In genomic region chr1:65265296-65266271, GRCh38 we compare ENCODE assay signal across 1 cellular context.
TF ChIP-seq lines count a peak whose summit lies in the region.

No MANE protein-coding gene starts in this region.

TF ChIP-seq in HepG2, 621 proteins besides CTCF, POLR2A, EP300 and RAD21 (continues in another document):
- TF ChIP-seq ZBTB26 (CRISPR knock-in tag; IDR thresholded peaks at IDR 0.05; ENCODE audit: borderline replicate concordance) (peak; percentile 44; the same call in 1 of the 2 replicates), TSC22D2 (CRISPR knock-in tag; IDR thresholded peaks at IDR 0.05; ENCODE audit: borderline replicate concordance) (no peak), ZNF350 (CRISPR knock-in tag; IDR thresholded peaks at IDR 0.05; ENCODE audit: borderline replicate concordance, low read depth) (peak; percentile 44; the same call in 1 of the 2 replicates), ZNF574 (CRISPR knock-in tag; IDR thresholded peaks at IDR 0.05) (peak; percentile 56; the same call in 1 of the 2 replicates), REL (CRISPR knock-in tag; conservative IDR thresholded peaks at IDR 0.05) (0 out of 2 replicates have a peak, but pooled peaks have one; percentile 53), HMGXB4 (CRISPR knock-in tag; IDR thresholded peaks at IDR 0.05; ENCODE audit: borderline replicate concordance in 1 of 2, low read depth in 1 of 2) (peak; percentile 66 to 85; a peak in 3 of 4 replicates), HES4 (CRISPR knock-in tag; IDR thresholded peaks at IDR 0.05; ENCODE audit: borderline replicate concordance) (no peak), TFAP4 (IDR thresholded peaks at IDR 0.05; ENCODE audit: borderline replicate concordance, low read depth) (no peak), CCDC6 (CRISPR knock-in tag; IDR thresholded peaks at IDR 0.05) (0 out of 2 replicates have a peak, but pooled peaks have one; percentile 56), ZNF720 (CRISPR knock-in tag; IDR thresholded peaks at IDR 0.05) (no peak), ZNF607 (CRISPR knock-in tag; IDR thresholded peaks at IDR 0.05; ENCODE audit: borderline replicate concordance) (peak; percentile 56; the same call in 1 of the 2 replicates), ZNF280B (CRISPR knock-in tag; IDR thresholded peaks at IDR 0.05; ENCODE audit: borderline replicate concordance) (peak; percentile 85), ZBTB4 (CRISPR knock-in tag; IDR thresholded peaks at IDR 0.05; ENCODE audit: borderline replicate concordance) (0 out of 2 replicates have a peak, but pooled peaks have one; percentile 39), THAP9 (CRISPR knock-in tag; IDR thresholded peaks at IDR 0.05; ENCODE audit: borderline replicate concordance) (peak; percentile 43; the same call in 1 of the 2 replicates), ZNF605 (CRISPR knock-in tag; IDR thresholded peaks at IDR 0.05) (peak; percentile 85), HIVEP1 (CRISPR knock-in tag; IDR thresholded peaks at IDR 0.05) (0 out of 2 replicates have a peak, but pooled peaks have one; percentile 50), XRCC5 (optimal IDR thresholded peaks at IDR 0.05; ENCODE audit: low read length) (peak; percentile 50), ZNF614 (CRISPR knock-in tag; IDR thresholded peaks at IDR 0.05; ENCODE audit: borderline replicate concordance) (no peak), ARNT2 (CRISPR knock-in tag; IDR thresholded peaks at IDR 0.05; ENCODE audit: low read depth) (peak; percentile 75; the same call in 1 of the 2 replicates), ETV5 (CRISPR knock-in tag; IDR thresholded peaks at IDR 0.05; ENCODE audit: borderline replicate concordance) (peak; percentile 40; the same call in 1 of the 2 replicates), CEBPG (CRISPR knock-in tag; IDR thresholded peaks at IDR 0.05) (0 out of 2 replicates have a peak, but pooled peaks have one; percentile 24), ZBTB20 (CRISPR knock-in tag; IDR thresholded peaks at IDR 0.05; ENCODE audit: borderline replicate concordance, low read depth) (no peak), KIAA2018 (CRISPR knock-in tag; IDR thresholded peaks at IDR 0.05; ENCODE audit: borderline replicate concordance) (no peak), JDP2 (CRISPR knock-in tag; IDR thresholded peaks at IDR 0.05; ENCODE audit: borderline replicate concordance) (no peak), MXD4 (CRISPR knock-in tag; IDR thresholded peaks at IDR 0.05) (peak; percentile 29; the same call in 1 of the 2 replicates), IRX3 (CRISPR knock-in tag; IDR thresholded peaks at IDR 0.05; ENCODE audit: borderline replicate concordance, low read depth) (peak; percentile 47; the same call in 1 of the 2 replicates)
